Comparison of ENCODE assay signal across 14 cellular contexts in genomic region chr14:101005447-101005846, GRCh38.
DNase-seq lines count a peak whose midpoint lies in the region; FAIRE-seq and TF ChIP-seq lines count a peak whose summit lies in the region.
"Had no signal": no experiment of that assay in that cellular context is flagged by ENCODE, and none has a peak within 500 bp of the region (broad histone marks: within the 10 kb centered on the region; RNA-seq: fewer than 3 reads in every experiment).

No MANE protein-coding gene starts in this region.

- peak overlapping the region; percentile 11 for H3K4me2 ChIP-seq in smooth muscle cell

- TF ChIP-seq CTCF in GM13977 (IDR thresholded peaks at IDR 0.05; ENCODE audit: extremely low read depth, insufficient read depth, missing control alignments): no peak
- TF ChIP-seq CTCF in smooth muscle cell (IDR thresholded peaks at IDR 0.05; ENCODE audit: borderline replicate concordance, insufficient read depth, poor library complexity, severe bottlenecking): no peak

- no peaks in the 10 kb centered on the region for H3K4me1 ChIP-seq in smooth muscle cell (ENCODE audit: low read depth)
- H3K4me1 ChIP-seq: ascending aorta, parathyroid adenoma had no signal

- no peaks in the 10 kb centered on the region for H3K79me2 ChIP-seq in smooth muscle cell (ENCODE audit: low read depth)
- H3K79me2 ChIP-seq: parathyroid adenoma had no signal

- no peaks in the 10 kb centered on the region for H3F3A ChIP-seq in smooth muscle cell (ENCODE audit: low read depth)

- H2AFZ ChIP-seq in smooth muscle cell (ENCODE audit: low read depth): peak overlapping the region; percentile 34
- H2AFZ ChIP-seq: parathyroid adenoma had no signal

- in situ Hi-C loops in GM13977 (cut with MboI; ENCODE audit: low pct_unique_long_range_greater_than_20kb, low sequenced_read_pairs, unreplicated experiment): no loop called here

- H4K20me1 ChIP-seq in smooth muscle cell (ENCODE audit: low read depth): no peaks in the 10 kb centered on the region

- peak; percentile 12 for DNase-seq in GM13977 (ENCODE audit: low spot score)
- peak; percentile 7 for DNase-seq in NOMO-1 treated with dmso at 0.1 percent for 144 hours (lab: John Stamatoyannopoulos, UW; ENCODE audit: unreplicated experiment)
- no peak for DNase-seq in smooth muscle cell (lab: John Stamatoyannopoulos, UW; ENCODE audit: unreplicated experiment)
- no peak for DNase-seq in central memory CD4-positive, alpha-beta T cell
- no peak for DNase-seq in HTR-8/SVneo (ENCODE audit: insufficient read length, low spot score)
- no peak for DNase-seq in DMS153 treated with DMSO at 0.1 percent for 48 hours (lab: John Stamatoyannopoulos, UW; ENCODE audit: unreplicated experiment)
- DNase-seq in DMS53 (lab: John Stamatoyannopoulos, UW): no peak
- DNase-seq: activated CD4-positive, CD25-positive, alpha-beta regulatory T cell; effector memory CD8-positive, alpha-beta T cell; NCI-H510A treated with DMSO at 0.1 percent for 48 hours; SHP77 had no signal

- peak overlapping the region; percentile 22 for H3K27ac ChIP-seq in layer of hippocampus (ENCODE audit: low read depth, low read length)
- peak overlapping the region; percentile 54 for H3K27ac ChIP-seq in smooth muscle cell (ENCODE audit: low read depth)
- H3K27ac ChIP-seq: ascending aorta, parathyroid adenoma had no signal

- H3K9ac ChIP-seq in smooth muscle cell (ENCODE audit: low read depth): no peak overlapping the region
- H3K9ac ChIP-seq: parathyroid adenoma had no signal

- WGBS in smooth muscle cell (ENCODE audit: low lambda C conversion rate): 95% methylated on average over 10 of the region's 10 CpGs

- H3K27me3 ChIP-seq in layer of hippocampus (ENCODE audit: control insufficient read depth, insufficient read depth, low read length) (no peaks in the 10 kb centered on the region), smooth muscle cell (ENCODE audit: low read depth) (no peaks in the 10 kb centered on the region)
- H3K27me3 ChIP-seq: ascending aorta had no signal

- H3K36me3 ChIP-seq in smooth muscle cell (ENCODE audit: low read depth): no peaks in the 10 kb centered on the region
- H3K36me3 ChIP-seq: ascending aorta had no signal

- no peaks in the 10 kb centered on the region for H3K9me3 ChIP-seq in smooth muscle cell (replicated peaks; ENCODE audit: low read depth)
- H3K9me3 ChIP-seq: ascending aorta had no signal

- no peak for FAIRE-seq in HTR-8/SVneo (lab: Jason Lieb, UNC)

- no peak overlapping the region for H3K4me3 ChIP-seq in smooth muscle cell
- H3K4me3 ChIP-seq: ascending aorta had no signal

Comparison
In these comparisons a context has a peak if more than half of its experiments do, and no peak if none do; other contexts are left out.
1. DNase-seq: peak in GM13977 (single experiment) and NOMO-1 treated with dmso at 0.1 percent for 144 hours (single experiment); none in smooth muscle cell (single experiment), central memory CD4-positive, alpha-beta T cell (single experiment), HTR-8/SVneo (single experiment), DMS153 treated with DMSO at 0.1 percent for 48 hours (single experiment) and DMS53 (single experiment).